ENCODE assay signal across 9 cellular contexts in genomic region chr1:53421208-53421607, GRCh38. TPM values are rescaled to one million over a fixed set of nuclear protein-coding genes. Genes with fewer than 3 reads are reported as not detected.
"Had no signal": no experiment of that assay in that cellular context is flagged by ENCODE, and none has a peak within 500 bp of the region (broad histone marks: within the 10 kb centered on the region; RNA-seq: fewer than 3 reads in every experiment).

No MANE protein-coding gene starts in this region.

- DNase-seq: H7, HFFc6, IMR-90, KBM-7 had no signal

- H3K4me3 Mint-ChIP-seq: GM23338, HFFc6 had no signal

- H3K4me3 ChIP-seq: GM23338, HAP-1 had no signal

- H3K4me2 ChIP-seq: GM23338 had no signal

- H3K36me3 ChIP-seq: HAP-1 had no signal

- ATAC-seq: GM23338 had no signal

- H3K9me3 ChIP-seq: HAP-1 had no signal

- H2AFZ ChIP-seq: GM23338 had no signal

- H3K27ac Mint-ChIP-seq: GM23338, HFFc6 had no signal

- H3K27ac ChIP-seq: HL-60 had no signal

RNA-seq across cellular contexts. Expression of gene DMRTB1, which starts 38.0 kb away (rescaled TPM):
- total RNA-seq: H4, HFFc6, HT1080, IMR-90 had no signal
- polyA plus RNA-seq: IMR-90 had no signal
